14 cellular contexts compared by ENCODE assay signal in genomic region chr5:17302590-17302989, GRCh38.
A peak's percentile ranks its signal among the peaks of the same experiment; 100 is the strongest.
DNase-seq lines count a peak whose midpoint lies in the region; ATAC-seq and TF ChIP-seq lines count a peak whose summit lies in the region.
"Had no signal": no experiment of that assay in that cellular context is flagged by ENCODE, and none has a peak within 500 bp of the region (broad histone marks: within the 10 kb centered on the region; RNA-seq: fewer than 3 reads in every experiment).

No MANE protein-coding gene starts in this region.

- H3K36me3 Mint-ChIP-seq in MCF 10A (ENCODE audit: insufficient read depth, unreplicated experiment): no peaks in the 10 kb centered on the region

- ATAC-seq in upper lobe of right lung (peak; percentile 26), GM21381 (IDR thresholded peaks at IDR 0.05; ENCODE audit: unreplicated experiment) (no peak)
- ATAC-seq: activated T-helper 17 cell treated with anti-CD3 and anti-CD28 coated beads, Interleukin-2, amount 50 U/mL, for 72 hours; gastrocnemius medialis had no signal

- TF ChIP-seq CTCF in MCF 10A (IDR thresholded peaks at IDR 0.05; ENCODE audit: unreplicated experiment) (no peak), breast epithelium (IDR thresholded peaks at IDR 0.05) (no peak), fibroblast of pulmonary artery (IDR thresholded peaks at IDR 0.05; ENCODE audit: low read length, missing control alignments) (no peak), upper lobe of right lung (IDR thresholded peaks at IDR 0.05) (no peak)

- CTCF ChIA-PET in MCF 10A (lab: Yijun Ruan, JAX): interaction anchor here (0.6 kb wide), 1 partner anchor 751 kb away, joined by 3 read pairs; no protein-coding TSS in a partner anchor

- H3K4me3 Mint-ChIP-seq in MCF 10A (ENCODE audit: unreplicated experiment): no peak overlapping the region
- H3K4me3 Mint-ChIP-seq: activated T-helper 17 cell treated with anti-CD3 and anti-CD28 coated beads, Interleukin-2, amount 50 U/mL, for 72 hours had no signal

- no peaks in the 10 kb centered on the region for H3K4me1 ChIP-seq in breast epithelium
- H3K4me1 ChIP-seq in upper lobe of right lung: peaks cover 11% of the 10 kb centered on the region
- H3K4me1 ChIP-seq: gastrocnemius medialis, HAP-1 had no signal

- no peaks in the 10 kb centered on the region for H3K27me3 Mint-ChIP-seq in MCF 10A (ENCODE audit: insufficient read depth, unreplicated experiment)
- H3K27me3 Mint-ChIP-seq: activated T-helper 17 cell treated with anti-CD3 and anti-CD28 coated beads, Interleukin-2, amount 50 U/mL, for 72 hours had no signal

- no peak overlapping the region for H3K27ac Mint-ChIP-seq in MCF 10A (ENCODE audit: low read depth, unreplicated experiment)
- H3K27ac Mint-ChIP-seq: activated T-helper 17 cell treated with anti-CD3 and anti-CD28 coated beads, Interleukin-2, amount 50 U/mL, for 72 hours had no signal

- H3K27me3 ChIP-seq in breast epithelium: no peaks in the 10 kb centered on the region
- H3K27me3 ChIP-seq in upper lobe of right lung: no peaks in the 10 kb centered on the region
- H3K27me3 ChIP-seq: gastrocnemius medialis had no signal

- POLR2A ChIA-PET in MCF 10A (lab: Yijun Ruan, JAX): interaction anchor here (1.5 kb wide), 1 partner anchor 47 kb away, joined by 4 read pairs; no protein-coding TSS in a partner anchor

- H3K9me3 ChIP-seq in breast epithelium (no peaks in the 10 kb centered on the region), upper lobe of right lung (no peaks in the 10 kb centered on the region)
- H3K9me3 ChIP-seq: gastrocnemius medialis, HAP-1 had no signal

- no peaks in the 10 kb centered on the region for H3K9me3 Mint-ChIP-seq in MCF 10A (ENCODE audit: unreplicated experiment)

- TF ChIP-seq POLR2A in breast epithelium (IDR thresholded peaks at IDR 0.05): no peak

- intact Hi-C loops in MCF 10A (cut with micrococcal nuclease) (loop anchor here (10.0 kb wide), 1 partner anchor 982 kb away; no protein-coding TSS in a partner anchor), breast epithelium (cut with DNase I; ENCODE audit: low total_unique reads) (no loop called here), upper lobe of right lung (cut with DNase I) (no loop called here)

- H3K4me1 Mint-ChIP-seq in MCF 10A (ENCODE audit: insufficient read depth, unreplicated experiment): peaks cover 29% of the 10 kb centered on the region
- H3K4me1 Mint-ChIP-seq: activated T-helper 17 cell treated with anti-CD3 and anti-CD28 coated beads, Interleukin-2, amount 50 U/mL, for 72 hours had no signal

- DNase-seq in MCF 10A (ENCODE audit: unreplicated experiment) (peak; percentile 84), breast epithelium (ENCODE audit: low spot score in 2 of 2) (no peak), NOMO-1 (lab: John Stamatoyannopoulos, UW; ENCODE audit: unreplicated experiment in 2 of 2) (peak; percentile 90 to 99), fibroblast of pulmonary artery (ENCODE audit: low read depth) (peak; percentile 71), upper lobe of right lung (no peak), NCI-H1436 (lab: John Stamatoyannopoulos, UW) (no peak)
- no peak for DNase-seq in activated T-cell treated with anti-CD3 and anti-CD28 coated beads, Interleukin-2, amount 50 U/mL, for 1 hour
- DNase-seq: activated CD4-positive, alpha-beta T cell treated with anti-CD3 and anti-CD28 coated beads, Interleukin-2, amount 50 U/mL, for 48 hours; gastrocnemius medialis; midbrain; NCI-H226 had no signal

- no peaks in the 10 kb centered on the region for H3K36me3 ChIP-seq in breast epithelium
- no peaks in the 10 kb centered on the region for H3K36me3 ChIP-seq in upper lobe of right lung
- H3K36me3 ChIP-seq: gastrocnemius medialis, HAP-1 had no signal

- H3K27ac ChIP-seq in breast epithelium (no peak overlapping the region), upper lobe of right lung (no peak overlapping the region)
- H3K27ac ChIP-seq: gastrocnemius medialis had no signal

- no TSS peak for BruUV-seq in MCF 10A (replicated peaks; lab: Mats Ljungman, UMichigan)

- H3K4me3 ChIP-seq in breast epithelium: no peak overlapping the region
- no peak overlapping the region for H3K4me3 ChIP-seq in fibroblast of pulmonary artery (replicated peaks; ENCODE audit: low read depth, low read length)
- H3K4me3 ChIP-seq in upper lobe of right lung: no peak overlapping the region
- H3K4me3 ChIP-seq: gastrocnemius medialis, HAP-1 had no signal

Comparison
In these comparisons a context has a peak if more than half of its experiments do, and no peak if none do; other contexts are left out.
1. DNase-seq: peak in MCF 10A (single experiment), NOMO-1 (2 of 2) and fibroblast of pulmonary artery (single experiment); none in breast epithelium (0 of 2), upper lobe of right lung (single experiment), activated T-cell treated with anti-CD3 and anti-CD28 coated beads, Interleukin-2, amount 50 U/mL, for 1 hour (single experiment) and NCI-H1436 (single experiment).